11 cellular contexts compared by ENCODE assay signal in the genomic region with DNA sequence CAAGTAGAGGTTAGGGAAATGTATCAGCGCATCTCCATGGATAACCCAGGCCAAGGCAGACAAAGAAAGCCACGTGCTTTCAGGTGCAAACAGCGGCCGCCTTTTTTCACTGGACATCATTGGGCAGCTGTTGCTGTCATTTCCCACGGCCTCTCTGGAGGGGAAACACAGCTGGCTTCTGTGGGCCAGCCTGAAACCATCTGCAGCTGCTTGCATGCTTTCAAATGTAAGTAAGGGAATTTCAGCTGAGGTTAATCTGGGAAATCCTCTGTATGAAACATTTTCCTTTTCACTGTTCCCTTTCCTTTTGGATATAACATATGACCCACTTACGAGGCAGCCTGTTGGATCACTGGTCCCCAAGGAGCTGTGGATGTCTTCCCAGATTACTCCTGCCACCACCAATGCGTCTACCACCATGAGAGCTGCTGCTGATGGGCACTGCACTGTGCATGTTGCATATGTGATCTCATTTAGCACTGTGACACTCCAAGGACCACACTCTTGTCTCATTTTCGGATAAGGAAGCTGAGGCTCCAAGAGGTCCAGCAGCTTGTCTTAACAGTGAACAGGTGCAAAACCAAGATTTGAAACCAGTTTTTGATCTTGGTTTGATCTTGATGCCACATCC.
DNase-seq lines count a peak whose midpoint lies in the region; ATAC-seq, FAIRE-seq and TF ChIP-seq lines count a peak whose summit lies in the region.
"Had no signal": no experiment of that assay in that cellular context is flagged by ENCODE, and none has a peak within 500 bp of the region (broad histone marks: within the 10 kb centered on the region; RNA-seq: fewer than 3 reads in every experiment).

No MANE protein-coding gene starts in this region.

- no peak overlapping the region for H3K4me2 ChIP-seq in fibroblast of lung (ENCODE audit: extremely low read depth, insufficient read depth, low read length)

- peaks cover 38% of the 10 kb centered on the region for H3K4me1 ChIP-seq in fibroblast of lung (ENCODE audit: control insufficient read depth, extremely low read depth, insufficient read depth, low read length)
- H3K4me1 ChIP-seq: pancreas had no signal

- no peak for TF ChIP-seq POLR2A in GM12891 (IDR thresholded peaks at IDR 0.05; ENCODE audit: low read depth, low read length)

- no peaks in the 10 kb centered on the region for H3K27me3 ChIP-seq in fibroblast of lung (ENCODE audit: control insufficient read depth, insufficient read depth, low read length)
- H3K27me3 ChIP-seq: pancreas had no signal

- no peak overlapping the region for H2AFZ ChIP-seq in fibroblast of lung (ENCODE audit: low read length)

- TF ChIP-seq CTCF in fibroblast of lung (conservative IDR thresholded peaks at IDR 0.05 in 1 of 2, IDR thresholded peaks at IDR 0.05 in 1 of 2; ENCODE audit: low read depth in 1 of 2, low read length in 2 of 2) = no peak

- peak; percentile 79 for FAIRE-seq in GM12891 (lab: Jason Lieb, UNC)
- FAIRE-seq: pancreas, TTC549 had no signal

- peaks cover 82% of the 10 kb centered on the region for H3K79me2 ChIP-seq in fibroblast of lung (ENCODE audit: control insufficient read depth, insufficient read depth, low read length)

- no peaks in the 10 kb centered on the region for H4K20me1 ChIP-seq in fibroblast of lung (ENCODE audit: control insufficient read depth, extremely low read depth, insufficient read depth, low read length)

- H3K9me3 ChIP-seq in fibroblast of lung (ENCODE audit: control insufficient read depth, insufficient read depth, low read depth, low read length) = no peaks in the 10 kb centered on the region
- H3K9me3 ChIP-seq: pancreas had no signal

- no peaks in the 10 kb centered on the region for H3K36me3 ChIP-seq in fibroblast of lung (ENCODE audit: control insufficient read depth, insufficient read depth, low read length)
- H3K36me3 ChIP-seq: pancreas had no signal

- DNase-seq in GM12891 (ENCODE audit: insufficient read length, low spot score) (no peak), fibroblast of lung (ENCODE audit: low read depth in 2 of 2) (peak in 1 of 2 donors; percentile 68), NOMO-1 treated with dmso at 0.1 percent for 144 hours (lab: John Stamatoyannopoulos, UW; ENCODE audit: unreplicated experiment) (no peak), RKO (ENCODE audit: low spot score) (no peak), GM03348 (ENCODE audit: low spot score) (no peak)
- DNase-seq in central memory CD4-positive, alpha-beta T cell = no peak
- DNase-seq: DMS79, pancreas had no signal

- no peak overlapping the region for H3K4me3 ChIP-seq in fibroblast of lung (replicated peaks in 1 of 4; ENCODE audit: control extremely low read depth in 1 of 4, insufficient read depth in 1 of 4, low read depth in 3 of 4, low read length in 4 of 4)
- H3K4me3 ChIP-seq: pancreas had no signal

- H3K27ac ChIP-seq in fibroblast of lung (ENCODE audit: insufficient read depth, low read length) = peak overlapping the region; percentile 67
- H3K27ac ChIP-seq: pancreas had no signal

- H3K9ac ChIP-seq in fibroblast of lung (ENCODE audit: insufficient read depth, low read length) = no peak overlapping the region

- ATAC-seq in GM19468 (IDR thresholded peaks at IDR 0.05; ENCODE audit: extremely low read depth, unreplicated experiment) (peak; percentile 68), HG03103 (IDR thresholded peaks at IDR 0.05; ENCODE audit: low read depth, unreplicated experiment) (peak; percentile 51)
- ATAC-seq: pancreas had no signal

TF ChIP-seq in GM12891, 5 proteins besides CTCF, POLR2A, EP300 and RAD21:
- TF ChIP-seq TAF1 (IDR thresholded peaks at IDR 0.05; ENCODE audit: low read depth, low read length) (no peak), POU2F2 (IDR thresholded peaks at IDR 0.05; ENCODE audit: low read depth, low read length) (no peak), POLR2AphosphoS5 (IDR thresholded peaks at IDR 0.05; ENCODE audit: low read depth, low read length) (no peak), PAX5 (IDR thresholded peaks at IDR 0.05; ENCODE audit: insufficient read depth, low read length, severe bottlenecking) (no peak), SPI1 (IDR thresholded peaks at IDR 0.05; ENCODE audit: low read depth, low read length) (no peak)
